ENCODE assay signal across 4 cellular contexts in genomic region chr12:62965242-62965641, GRCh38. TPM values are rescaled to one million over a fixed set of nuclear protein-coding genes. Genes with fewer than 3 reads are reported as not detected.
"Had no signal": no experiment of that assay in that cellular context is flagged by ENCODE, and none has a peak within 500 bp of the region (broad histone marks: within the 10 kb centered on the region; RNA-seq: fewer than 3 reads in every experiment).

No MANE protein-coding gene starts in this region.

RNA-seq across cellular contexts. Expression of gene PPM1H, which starts 30.3 kb away (rescaled TPM):
- total RNA-seq: activated CD4-positive, alpha-beta memory T cell treated with anti-CD3 and anti-CD28 coated beads, Interleukin-2, amount 10 ng/mL, durations not matched to agents 7 days and 5 days; activated CD4-positive, alpha-beta T cell treated with anti-CD3 and anti-CD28 coated beads, Interleukin-2, amount 10 ng/mL, durations not matched to agents 7 days and 5 days; activated T-cell treated with anti-CD3 and anti-CD28 coated beads, Interleukin-2, amount 50 U/mL, for 72 hours; T-helper 1 cell treated with Interleukin-12 subunit alpha and Interleukin-12 subunit beta and Interleukin-4 antibody, amounts not matched to agents 30 ng/mL and 1 ng/mL, for 36 hours had no signal
